Comparison of ENCODE assay signal across 13 cellular contexts in genomic region chr16:5917436-5917835, GRCh38.
DNase-seq lines count a peak whose midpoint lies in the region; ATAC-seq and TF ChIP-seq lines count a peak whose summit lies in the region.
"Had no signal": no experiment of that assay in that cellular context is flagged by ENCODE, and none has a peak within 500 bp of the region (broad histone marks: within the 10 kb centered on the region; RNA-seq: fewer than 3 reads in every experiment).

No MANE protein-coding gene starts in this region.

- H3K9me3 Mint-ChIP-seq in endodermal cell, result peaks cover 8% of the 10 kb centered on the region

- peaks cover 40% of the 10 kb centered on the region for H3K4me1 Mint-ChIP-seq in endodermal cell

- H3K27me3 ChIP-seq in RWPE2 (ENCODE audit: insufficient read depth, poor library complexity, severe bottlenecking) (no peaks in the 10 kb centered on the region), endodermal cell (ENCODE audit: control insufficient read depth, insufficient read depth, low read length, poor library complexity, severe bottlenecking) (no peaks in the 10 kb centered on the region), H7 (ENCODE audit: control insufficient read depth, insufficient read depth, low read length) (no peaks in the 10 kb centered on the region)

- H3K4me3 ChIP-seq in RWPE2 (ENCODE audit: severe bottlenecking) (no peak overlapping the region), endodermal cell (ENCODE audit: low read length) (peak overlapping the region; percentile 72), mucosa of descending colon (no peak overlapping the region), H7 (ENCODE audit: insufficient read depth, low read depth, low read length) (no peak overlapping the region)

- H3K27me3 Mint-ChIP-seq in endodermal cell (ENCODE audit: insufficient read depth), result peaks cover 26% of the 10 kb centered on the region
- H3K27me3 Mint-ChIP-seq: CD4-positive, alpha-beta T cell had no signal

- ATAC-seq in RWPE2 (ENCODE audit: low read depth), result no peak
- peak; percentile 61 for ATAC-seq in mucosa of descending colon

- H3K36me3 ChIP-seq in RWPE2 (ENCODE audit: low read depth), result no peaks in the 10 kb centered on the region
- no peaks in the 10 kb centered on the region for H3K36me3 ChIP-seq in endodermal cell (ENCODE audit: control insufficient read depth, insufficient read depth, low read length)
- H3K36me3 ChIP-seq in mucosa of descending colon (ENCODE audit: low read depth), result no peaks in the 10 kb centered on the region
- no peaks in the 10 kb centered on the region for H3K36me3 ChIP-seq in H7 (replicated peaks; ENCODE audit: control insufficient read depth, insufficient read depth, low read length)

- no peaks in the 10 kb centered on the region for H3K36me3 Mint-ChIP-seq in endodermal cell (ENCODE audit: low read depth)

- H3K4me1 ChIP-seq in RWPE2 (ENCODE audit: insufficient read depth, poor library complexity, severe bottlenecking) (no peaks in the 10 kb centered on the region), endodermal cell (ENCODE audit: control insufficient read depth, insufficient read depth, low read length) (peaks cover 29% of the 10 kb centered on the region), mucosa of descending colon (ENCODE audit: low read depth) (no peaks in the 10 kb centered on the region)
- H3K4me1 ChIP-seq: Caco-2 had no signal

- DNase-seq in RWPE2 (ENCODE audit: low spot score) (no peak), endodermal cell (no peak), mucosa of descending colon (no peak), H7 (no peak), retina (no peak), AML-193 (lab: John Stamatoyannopoulos, UW) (no peak), OCI-M2 (lab: John Stamatoyannopoulos, UW; ENCODE audit: unreplicated experiment) (no peak)
- DNase-seq: ACHN; Caco-2; CD4-positive, alpha-beta T cell; HCEC 1CT had no signal

- intact Hi-C loops in mucosa of descending colon (cut with DNase I, micrococcal nuclease), result no loop called here

- H3K4me3 Mint-ChIP-seq in endodermal cell, result peak overlapping the region; percentile 30
- H3K4me3 Mint-ChIP-seq: CD4-positive, alpha-beta T cell had no signal

- H3K9me3 ChIP-seq in RWPE2 (ENCODE audit: severe bottlenecking), result no peaks in the 10 kb centered on the region
- H3K9me3 ChIP-seq in endodermal cell (ENCODE audit: control insufficient read depth, low read length), result no peaks in the 10 kb centered on the region
- H3K9me3 ChIP-seq in mucosa of descending colon, result no peaks in the 10 kb centered on the region
- H3K9me3 ChIP-seq: Caco-2 had no signal

- H3K27ac Mint-ChIP-seq in endodermal cell, result no peak overlapping the region
- H3K27ac Mint-ChIP-seq: CD4-positive, alpha-beta T cell had no signal

- 86 to 87% methylated on average over 9 of the region's 9 CpGs for WGBS in endodermal cell (ENCODE audit: insufficient coverage in 1 of 2, insufficient read length in 1 of 2), 2 experiments

- TF ChIP-seq CTCF in RWPE2 (IDR thresholded peaks at IDR 0.05; ENCODE audit: poor library complexity, severe bottlenecking), result no peak
- TF ChIP-seq CTCF in endodermal cell (conservative IDR thresholded peaks at IDR 0.05), result no peak
- no peak for TF ChIP-seq CTCF in mucosa of descending colon (IDR thresholded peaks at IDR 0.05)

- H3K9ac ChIP-seq in endodermal cell (ENCODE audit: extremely low read depth, low read length, poor library complexity, severe bottlenecking), result no peak overlapping the region

- H3K27ac ChIP-seq in RWPE2 (ENCODE audit: poor library complexity, severe bottlenecking) (peak overlapping the region; percentile 53), endodermal cell (ENCODE audit: low read depth, low read length) (no peak overlapping the region)
- H3K27ac ChIP-seq: C4-2B, HL-60 had no signal
